ENCODE assay signal across 31 cellular contexts in the genomic region with DNA sequence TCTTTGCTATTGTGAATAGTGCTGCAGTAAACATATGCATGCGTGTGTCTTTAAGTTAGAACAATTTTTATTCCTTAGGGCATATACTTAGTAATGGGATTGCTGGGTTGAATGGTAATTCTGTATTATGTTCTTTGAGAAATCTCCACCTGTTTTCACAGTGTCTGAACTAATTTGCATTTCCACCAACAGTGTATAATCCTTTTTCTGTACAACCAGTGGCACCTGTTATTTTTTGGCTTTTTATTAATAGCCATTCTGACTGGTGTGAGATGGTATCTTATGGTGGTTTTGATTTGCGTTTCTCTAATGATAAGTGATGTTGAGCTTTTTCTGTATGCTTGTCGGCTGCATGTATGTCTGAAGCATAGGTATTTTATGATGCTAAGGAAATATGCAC.
"Had no signal": no experiment of that assay in that cellular context is flagged by ENCODE, and none has a peak within 500 bp of the region (broad histone marks: within the 10 kb centered on the region; RNA-seq: fewer than 3 reads in every experiment).

No MANE protein-coding gene starts in this region.

- H3K9me3 ChIP-seq: adrenal gland, body of pancreas had no signal

- DNase-seq: activated B cell treated with CpG ODN at 0.5 μM for 24 hours; activated CD4-positive, alpha-beta memory T cell treated with anti-CD3 and anti-CD28 coated beads for 36 hours; activated CD4-positive, alpha-beta T cell treated with anti-CD3 and anti-CD28 coated beads for 4 hours; activated CD4-positive, alpha-beta T cell treated with anti-CD3 and anti-CD28 coated beads, Interleukin-2, amount 10 ng/mL, durations not matched to agents 24 days and 14 days; activated CD4-positive, alpha-beta T cell treated with anti-CD3 and anti-CD28 coated beads, Interleukin-2, amount 50 U/mL, for 1 hour; activated CD4-positive, alpha-beta T cell treated with anti-CD3 and anti-CD28 coated beads, Interleukin-2, amount 50 U/mL, for 4 hours; activated CD4-positive, CD25-positive, alpha-beta regulatory T cell treated with anti-CD3 and anti-CD28 coated beads, Interleukin-2, amount 50 U/mL, for 72 hours; activated CD8-positive, alpha-beta memory T cell treated with anti-CD3 and anti-CD28 coated beads, Interleukin-2, amount 50 U/mL, for 4 hours; activated CD8-positive, alpha-beta T cell treated with anti-CD3 and anti-CD28 coated beads for 36 hours; activated effector memory CD4-positive, alpha-beta T cell treated with anti-CD3 and anti-CD28 coated beads, Interleukin-2, amount 50 U/mL, for 16 hours; activated gamma-delta T cell treated with Interleukin-2 at 50 U/mL for 16 hours; activated naive CD4-positive, alpha-beta T cell; activated naive CD4-positive, alpha-beta T cell treated with anti-CD3 and anti-CD28 coated beads for 36 hours; activated naive CD4-positive, alpha-beta T cell treated with anti-CD3 and anti-CD28 coated beads, Interleukin-2, amount 50 U/mL, for 16 hours; activated naive CD8-positive, alpha-beta T cell treated with anti-CD3 and anti-CD28 coated beads for 36 hours; activated T-cell treated with anti-CD3 and anti-CD28 coated beads for 4 hours; activated T-cell treated with anti-CD3 and anti-CD28 coated beads, Interleukin-2, amount 50 U/mL, for 1 hour; activated T-cell treated with anti-CD3 and anti-CD28 coated beads, Interleukin-2, amount 50 U/mL, for 4 hours; activated T-cell treated with anti-CD3 and anti-CD28 coated beads, Interleukin-2, amount 50 U/mL, for 72 hours; adrenal gland; amniotic stem cell; aorta; body of pancreas; brain microvascular endothelial cell; central memory CD4-positive, alpha-beta T cell; T-helper 2 cell; T-helper 9 cell had no signal

- H3K27me3 ChIP-seq: adrenal gland, body of pancreas, brain microvascular endothelial cell, breast epithelium had no signal

- H3K4me1 ChIP-seq: adrenal gland, body of pancreas, breast epithelium had no signal

- ATAC-seq: activated CD8-positive, alpha-beta T cell treated with anti-CD3 and anti-CD28 coated beads for 36 hours; activated naive CD4-positive, alpha-beta T cell treated with anti-CD3 and anti-CD28 coated beads, Interleukin-2, amount 50 U/mL, for 72 hours; activated T-cell treated with anti-CD3 and anti-CD28 coated beads, Interleukin-2, amount 50 U/mL, for 4 hours; activated T-cell treated with anti-CD3 and anti-CD28 coated beads, Interleukin-2, amount 50 U/mL, for 72 hours; activated T-helper 17 cell treated with anti-CD3 and anti-CD28 coated beads, Interleukin-2, amount 50 U/mL, for 72 hours; body of pancreas had no signal

- H3K4me3 ChIP-seq: adrenal gland, body of pancreas, breast epithelium had no signal

- H3K36me3 ChIP-seq: adrenal gland, brain microvascular endothelial cell, breast epithelium had no signal

- H3K27ac ChIP-seq: adrenal gland, body of pancreas, brain microvascular endothelial cell, breast epithelium, VCaP had no signal
